Comparison of ENCODE assay signal across 21 cellular contexts in the genomic region with DNA sequence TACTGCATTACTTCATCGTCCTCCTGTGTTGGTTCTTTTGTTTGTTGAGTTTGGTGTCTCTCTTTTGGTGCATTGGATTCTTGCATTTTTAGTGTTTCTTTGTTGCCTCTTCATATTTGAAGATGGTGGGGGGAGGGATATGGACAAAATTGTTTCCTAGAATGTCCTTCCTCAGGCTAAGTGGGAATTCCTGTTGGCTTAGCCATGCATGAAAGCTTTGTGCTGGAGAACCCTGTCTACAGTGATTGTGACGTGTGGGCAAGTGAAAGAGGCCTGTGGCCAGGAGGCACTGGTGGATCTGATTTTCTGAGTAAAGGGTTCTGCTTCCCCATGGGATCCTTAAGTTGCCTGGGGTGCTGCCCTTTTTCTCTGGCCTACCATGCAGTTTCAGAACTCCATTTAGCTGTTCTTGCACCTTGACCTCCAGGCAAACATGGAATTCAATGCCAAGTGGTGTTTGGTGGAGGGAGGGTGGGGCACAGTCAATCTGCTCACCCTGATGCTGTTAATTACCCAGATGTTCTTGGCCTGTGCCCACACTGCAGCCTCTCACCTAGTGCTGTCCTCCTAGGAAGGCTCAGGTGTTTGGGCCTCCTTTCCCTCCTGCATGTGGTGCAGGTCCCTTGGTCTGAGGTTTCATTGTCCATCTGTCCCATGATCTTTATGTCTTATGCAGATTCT. TPM values are rescaled to one million over a fixed set of nuclear protein-coding genes. Genes with fewer than 3 reads are reported as not detected.
A peak's percentile ranks its signal among the peaks of the same experiment; 100 is the strongest.
DNase-seq lines count a peak whose midpoint lies in the region; ATAC-seq, FAIRE-seq and TF ChIP-seq lines count a peak whose summit lies in the region.
"Had no signal": no experiment of that assay in that cellular context is flagged by ENCODE, and none has a peak within 500 bp of the region (broad histone marks: within the 10 kb centered on the region; RNA-seq: fewer than 3 reads in every experiment).

No MANE protein-coding gene starts in this region.

- intact Hi-C loops in PC-9 (cut with micrococcal nuclease; ENCODE audit: unreplicated experiment) = no loop called here
- intact Hi-C loops in spleen (cut with DNase I; ENCODE audit: low total_unique reads) = no loop called here

- H3F3A ChIP-seq in PC-9 (ENCODE audit: insufficient read depth, low read depth) = no peaks in the 10 kb centered on the region

- H3K4me1 ChIP-seq in PC-9 (replicated peaks; ENCODE audit: insufficient read depth) (peaks cover 20% of the 10 kb centered on the region), keratinocyte (ENCODE audit: control insufficient read depth, extremely low read depth, insufficient read depth, low read length) (peaks cover 43% of the 10 kb centered on the region), spleen (no peaks in the 10 kb centered on the region)
- H3K4me1 ChIP-seq: SJCRH30 had no signal

- dilution Hi-C loops in keratinocyte (cut with MboI; ENCODE audit: extremely low pct_ligation_motif_present, low sequenced_read_pairs) = no loop called here

- 69 to 86% (median 82%) methylated on average over 2 of the region's 2 CpGs for WGBS in spleen, 5 donors

- TF ChIP-seq POLR2A in spleen (IDR thresholded peaks at IDR 0.05) (no peak), GM12892 (IDR thresholded peaks at IDR 0.05; ENCODE audit: low read depth, low read length) (no peak)

- H3K4me3 ChIP-seq in PC-9 = no peak overlapping the region
- H3K4me3 ChIP-seq in keratinocyte (ENCODE audit: control insufficient read depth in 2 of 3, extremely low read depth in 1 of 3, insufficient read depth in 2 of 3, low read depth in 1 of 3, low read length in 3 of 3) = no peak overlapping the region
- no peak overlapping the region for H3K4me3 ChIP-seq in spleen
- H3K4me3 ChIP-seq: MG63, SJCRH30 had no signal

- TF ChIP-seq CTCF in PC-9 (conservative IDR thresholded peaks at IDR 0.05) (no peak), keratinocyte (optimal IDR thresholded peaks at IDR 0.05 in 1 of 3, IDR thresholded peaks at IDR 0.05 in 1 of 3, conservative IDR thresholded peaks at IDR 0.05 in 1 of 3; ENCODE audit: extremely low read depth in 1 of 3, insufficient read depth in 2 of 3, low read length in 3 of 3) (no peak), spleen (IDR thresholded peaks at IDR 0.05 in 8 of 11, conservative IDR thresholded peaks at IDR 0.05 in 3 of 11) (no peak)

- no peaks in the 10 kb centered on the region for H3K9me2 ChIP-seq in PC-9 (ENCODE audit: insufficient read depth)

- DNase-seq in ELR (ENCODE audit: low read depth) = peak; percentile 11
- no peak for DNase-seq in PC-9
- peak; percentile 5 for DNase-seq in keratinocyte (ENCODE audit: low read depth, low spot score)
- DNase-seq in spleen = peak; percentile 27
- no peak for DNase-seq in activated CD4-positive, alpha-beta T cell treated with anti-CD3 and anti-CD28 coated beads for 4 hours
- no peak for DNase-seq in GM12892 (ENCODE audit: insufficient read length)
- DNase-seq: CD4-positive, alpha-beta T cell; COR-L47; DMS79 treated with DMSO at 0.1 percent for 48 hours; Kasumi-1; NCI-H1417 treated with DMSO at 0.1 percent for 48 hours; NCI-H187; NCI-H446 treated with DMSO at 0.1 percent for 48 hours; NCI-H748 treated with DMSO at 0.1 percent for 48 hours; SJCRH30 had no signal

- FAIRE-seq in keratinocyte (lab: Jason Lieb, UNC) = peak; percentile 85
- no peak for FAIRE-seq in GM12892 (lab: Jason Lieb, UNC)
- FAIRE-seq: G401.6, GM18507 had no signal

- no peak overlapping the region for H3K27ac ChIP-seq in PC-9
- H3K27ac ChIP-seq in keratinocyte (ENCODE audit: control insufficient read depth, insufficient read depth, low read length) = peak overlapping the region; percentile 57
- H3K27ac ChIP-seq in spleen = no peak overlapping the region
- H3K27ac ChIP-seq: SJCRH30 had no signal

- H4K20me1 ChIP-seq in PC-9 (ENCODE audit: insufficient read depth) = no peaks in the 10 kb centered on the region
- no peaks in the 10 kb centered on the region for H4K20me1 ChIP-seq in keratinocyte (ENCODE audit: control insufficient read depth, extremely low read depth, insufficient read depth, low read length)

- H3K36me3 ChIP-seq in PC-9 (ENCODE audit: low read depth) (no peaks in the 10 kb centered on the region), keratinocyte (ENCODE audit: control insufficient read depth in 2 of 2, extremely low read depth in 1 of 2, insufficient read depth in 2 of 2, low read length in 2 of 2) (no peaks in the 10 kb centered on the region), spleen (no peaks in the 10 kb centered on the region)
- H3K36me3 ChIP-seq: MG63, SJCRH30 had no signal

- BruUV-seq in PC-9 (replicated peaks; lab: Mats Ljungman, UMichigan) = no TSS peak

- CTCF ChIA-PET in PC-9 (lab: Charles Lee) = interaction anchor here (0.6 kb wide), 1 partner anchor 32 kb away, joined by 4 read pairs; no protein-coding TSS in a partner anchor

- H2AFZ ChIP-seq in PC-9 = no peak overlapping the region
- H2AFZ ChIP-seq in keratinocyte (ENCODE audit: control insufficient read depth, low read length) = no peak overlapping the region

- H3K9ac ChIP-seq in keratinocyte (ENCODE audit: control insufficient read depth, extremely low read depth, insufficient read depth, low read length) = no peak overlapping the region

- H3K4me2 ChIP-seq in PC-9 (peak overlapping the region; percentile 37; the same call in 1 of the 2 replicates), keratinocyte (ENCODE audit: control insufficient read depth, extremely low read depth, insufficient read depth, low read depth, low read length) (peak overlapping the region; percentile 50)

- H3K79me2 ChIP-seq in PC-9 (ENCODE audit: low read depth) (no peaks in the 10 kb centered on the region), keratinocyte (ENCODE audit: control insufficient read depth, insufficient read depth, low read length) (no peaks in the 10 kb centered on the region)

- peaks cover 6% of the 10 kb centered on the region; the same call in 1 of the 2 replicates for H3K27me3 ChIP-seq in PC-9 (ENCODE audit: insufficient read depth, low read depth)
- no peaks in the 10 kb centered on the region for H3K27me3 ChIP-seq in keratinocyte (ENCODE audit: control insufficient read depth, extremely low read depth, insufficient read depth, low read length)
- H3K27me3 ChIP-seq in spleen (replicated peaks in 1 of 7) = peaks cover 0 to 31% (median 0%) of the 10 kb centered on the region in 7 donors
- H3K27me3 ChIP-seq: MG63, SJCRH30 had no signal

- POLR2A ChIA-PET in PC-9 (lab: Charles Lee; ENCODE audit: unreplicated experiment) = no interaction called here

- peaks cover 3% of the 10 kb centered on the region for H3K9me1 ChIP-seq in keratinocyte (ENCODE audit: control insufficient read depth, extremely low read depth, insufficient read depth, low read length)

- H3K9me3 ChIP-seq in PC-9 (ENCODE audit: insufficient read depth, low read depth) = no peaks in the 10 kb centered on the region
- no peaks in the 10 kb centered on the region for H3K9me3 ChIP-seq in keratinocyte (ENCODE audit: control insufficient read depth, low read depth, low read length)
- peaks cover 0 to 9% (median 0%) of the 10 kb centered on the region in 8 donors for H3K9me3 ChIP-seq in spleen
- H3K9me3 ChIP-seq: MG63, SJCRH30 had no signal

- no peak for ATAC-seq in HG02571 (IDR thresholded peaks at IDR 0.05; ENCODE audit: unreplicated experiment)

RNA-seq across cellular contexts. Expression of gene SLC22A11, which starts 11.0 kb away (rescaled TPM):
- total RNA-seq in PC-9 (2021) = 0.41 and 1.1 TPM in 2 replicates
- polyA plus RNA-seq in keratinocyte = not detected in 3 replicates
- not detected for polyA plus RNA-seq in keratinocyte (2011; ENCODE audit: low read depth)
- polyA plus RNA-seq in keratinocyte (2011; cell fraction: cytosol; rRNA removed) = 0.08 TPM in 1 of 2 replicates, not detected in the other
- polyA plus RNA-seq in keratinocyte (2011; cell fraction: nucleus; rRNA removed) = not detected in 2 replicates
- polyA plus RNA-seq in keratinocyte (2012; ENCODE audit: low replicate concordance) = not detected in 2 replicates
- not detected in 3 replicates for polyA minus RNA-seq in keratinocyte
- not detected for polyA minus RNA-seq in keratinocyte (2011; cell fraction: cytosol; rRNA and poly(A)+ RNA removed)
- polyA minus RNA-seq in keratinocyte (2011; cell fraction: nucleus; rRNA and poly(A)+ RNA removed) = not detected in 2 replicates
- total RNA-seq in spleen = 1 to 10 TPM in 1 of 7 donors, under 1 TPM in 4, not detected in 2; 0.27 to 1.5 (median 0.72) TPM
- polyA plus RNA-seq in spleen = under 1 TPM; 0.04 to 0.17 (median 0.16) TPM
- not detected for polyA plus RNA-seq in GM12892 (2012; ENCODE audit: missing spikeins)
- total RNA-seq: CD4-positive, alpha-beta T cell; H4; SJCRH30 had no signal
- polyA plus RNA-seq: BJ had no signal

RNA-seq across cellular contexts. Expression of gene SLC22A12, which starts 46.3 kb away (rescaled TPM):
- total RNA-seq in PC-9 (2021) = not detected in 2 replicates
- not detected in 3 replicates for polyA plus RNA-seq in keratinocyte
- polyA plus RNA-seq in keratinocyte (2011; ENCODE audit: low read depth) = not detected
- not detected in 2 replicates for polyA plus RNA-seq in keratinocyte (2011; cell fraction: cytosol; rRNA removed)
- not detected in 2 replicates for polyA plus RNA-seq in keratinocyte (2011; cell fraction: nucleus; rRNA removed)
- polyA plus RNA-seq in keratinocyte (2012; ENCODE audit: low replicate concordance) = not detected in 2 replicates
- polyA minus RNA-seq in keratinocyte = not detected in 3 replicates
- polyA minus RNA-seq in keratinocyte (2011; cell fraction: cytosol; rRNA and poly(A)+ RNA removed) = not detected
- not detected in 2 replicates for polyA minus RNA-seq in keratinocyte (2011; cell fraction: nucleus; rRNA and poly(A)+ RNA removed)
- total RNA-seq in spleen = not detected
- not detected for polyA plus RNA-seq in spleen
- not detected for polyA plus RNA-seq in GM12892 (2012; ENCODE audit: missing spikeins)
- total RNA-seq: CD4-positive, alpha-beta T cell; H4; SJCRH30 had no signal
- polyA plus RNA-seq: BJ had no signal

Comparison
In these comparisons a context has a peak if more than half of its experiments do, and no peak if none do; other contexts are left out.
1. DNase-seq: peak in ELR (single experiment), keratinocyte (single experiment) and spleen (single experiment); none in PC-9 (0 of 2), activated CD4-positive, alpha-beta T cell treated with anti-CD3 and anti-CD28 coated beads for 4 hours (0 of 2) and GM12892 (single experiment).